28 cellular contexts compared by ENCODE assay signal in genomic region chr17:31128241-31128640, GRCh38.
"Had no signal": no experiment of that assay in that cellular context is flagged by ENCODE, and none has a peak within 500 bp of the region (broad histone marks: within the 10 kb centered on the region; RNA-seq: fewer than 3 reads in every experiment).

No MANE protein-coding gene starts in this region.

- H3K4me1 ChIP-seq: Peyer's patch had no signal

- H3K4me3 Mint-ChIP-seq: activated CD4-positive, alpha-beta memory T cell treated with anti-CD3 and anti-CD28 coated beads, Interleukin-2, amount 10 ng/mL, durations not matched to agents 7 days and 5 days; activated naive CD8-positive, alpha-beta T cell treated with anti-CD3 and anti-CD28 coated beads for 36 hours; activated T-cell treated with anti-CD3 and anti-CD28 coated beads, Interleukin-2, amount 50 U/mL, for 72 hours; activated T-helper 17 cell treated with anti-CD3 and anti-CD28 coated beads, Interleukin-2, amount 50 U/mL, for 72 hours had no signal

- H3K27ac Mint-ChIP-seq: activated CD4-positive, alpha-beta memory T cell treated with anti-CD3 and anti-CD28 coated beads, Interleukin-2, amount 10 ng/mL, durations not matched to agents 7 days and 5 days; activated naive CD8-positive, alpha-beta T cell treated with anti-CD3 and anti-CD28 coated beads for 36 hours; activated T-cell treated with anti-CD3 and anti-CD28 coated beads, Interleukin-2, amount 50 U/mL, for 72 hours; activated T-helper 17 cell treated with anti-CD3 and anti-CD28 coated beads, Interleukin-2, amount 50 U/mL, for 72 hours had no signal

- H3K4me1 Mint-ChIP-seq: activated T-helper 17 cell treated with anti-CD3 and anti-CD28 coated beads, Interleukin-2, amount 50 U/mL, for 72 hours had no signal

- H3K27me3 ChIP-seq: brain microvascular endothelial cell, Peyer's patch had no signal

- H3K4me3 ChIP-seq: Peyer's patch had no signal

- DNase-seq: activated CD4-positive, alpha-beta memory T cell treated with anti-CD3 and anti-CD28 coated beads, Interleukin-2, amount 10 ng/mL, durations not matched to agents 7 days and 5 days; activated CD4-positive, alpha-beta T cell treated with anti-CD3 and anti-CD28 coated beads for 1 hour; activated CD4-positive, alpha-beta T cell treated with anti-CD3 and anti-CD28 coated beads for 48 hours; activated CD4-positive, CD25-positive, alpha-beta regulatory T cell; activated CD8-positive, alpha-beta memory T cell treated with anti-CD3 and anti-CD28 coated beads for 24 hours; activated effector memory CD4-positive, alpha-beta T cell treated with anti-CD3 and anti-CD28 coated beads, Interleukin-2, amount 50 U/mL, for 16 hours; activated naive CD4-positive, alpha-beta T cell; activated naive CD4-positive, alpha-beta T cell treated with anti-CD3 and anti-CD28 coated beads, Interleukin-2, amount 50 U/mL, for 16 hours; activated naive CD8-positive, alpha-beta T cell treated with anti-CD3 and anti-CD28 coated beads for 36 hours; activated T-cell treated with anti-CD3 and anti-CD28 coated beads, Interleukin-2, amount 50 U/mL, for 1 hour; activated T-cell treated with anti-CD3 and anti-CD28 coated beads, Interleukin-2, amount 50 U/mL, for 72 hours; amniotic stem cell; aorta; brain microvascular endothelial cell; NCI-H1105; NCI-H1417 treated with DMSO at 0.1 percent for 48 hours; NCI-H187 treated with DMSO at 0.1 percent for 48 hours; NCI-H345; NCI-H524 treated with DMSO at 0.1 percent for 48 hours; PC-3; Peyer's patch; RPMI8226; SW 1271; T-helper 1 cell; T1000; WERI-Rb-1 had no signal

- H3K36me3 ChIP-seq: brain microvascular endothelial cell, Peyer's patch, WERI-Rb-1 had no signal

- H3K27ac ChIP-seq: brain microvascular endothelial cell, KMS-11, Peyer's patch, WERI-Rb-1 had no signal

- H3K27me3 Mint-ChIP-seq: activated CD4-positive, alpha-beta memory T cell treated with anti-CD3 and anti-CD28 coated beads, Interleukin-2, amount 10 ng/mL, durations not matched to agents 7 days and 5 days; activated naive CD8-positive, alpha-beta T cell treated with anti-CD3 and anti-CD28 coated beads for 36 hours; activated T-helper 17 cell treated with anti-CD3 and anti-CD28 coated beads, Interleukin-2, amount 50 U/mL, for 72 hours had no signal

- H3K9me3 Mint-ChIP-seq: activated CD4-positive, alpha-beta memory T cell treated with anti-CD3 and anti-CD28 coated beads, Interleukin-2, amount 10 ng/mL, durations not matched to agents 7 days and 5 days; activated naive CD8-positive, alpha-beta T cell treated with anti-CD3 and anti-CD28 coated beads for 36 hours; activated T-cell treated with anti-CD3 and anti-CD28 coated beads, Interleukin-2, amount 50 U/mL, for 72 hours; activated T-helper 17 cell treated with anti-CD3 and anti-CD28 coated beads, Interleukin-2, amount 50 U/mL, for 72 hours had no signal

- H3K9me3 ChIP-seq: Peyer's patch had no signal

- ATAC-seq: activated T-cell treated with anti-CD3 and anti-CD28 coated beads, Interleukin-2, amount 50 U/mL, for 72 hours; activated T-helper 17 cell treated with anti-CD3 and anti-CD28 coated beads, Interleukin-2, amount 50 U/mL, for 72 hours; PC-3 had no signal
